Comparison of ENCODE assay signal across 17 cellular contexts in the genomic region with DNA sequence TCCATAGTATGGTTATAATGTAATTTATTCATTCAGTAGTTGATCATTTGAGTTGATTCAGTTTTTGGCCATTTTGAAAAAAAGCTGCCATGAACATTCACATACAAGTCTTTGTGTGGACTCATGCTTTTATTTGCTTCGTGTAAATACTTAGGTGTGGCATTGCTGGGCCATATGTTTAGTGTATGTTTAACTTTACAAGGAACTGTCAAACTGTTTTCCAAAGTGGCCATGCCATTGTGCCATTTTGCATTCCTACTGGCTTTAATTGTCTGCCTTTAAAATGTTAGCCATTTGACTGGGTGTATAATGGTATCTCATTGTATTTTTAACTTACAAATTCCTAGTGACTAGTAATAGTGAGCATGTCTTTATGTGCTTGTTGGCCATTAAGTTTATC. TPM values are rescaled to one million over a fixed set of nuclear protein-coding genes. Genes with fewer than 3 reads are reported as not detected.
DNase-seq lines count a peak whose midpoint lies in the region; ATAC-seq and TF ChIP-seq lines count a peak whose summit lies in the region.
"Had no signal": no experiment of that assay in that cellular context is flagged by ENCODE, and none has a peak within 500 bp of the region (broad histone marks: within the 10 kb centered on the region; RNA-seq: fewer than 3 reads in every experiment).

No MANE protein-coding gene starts in this region.

- H4K20me1 ChIP-seq in KMS-11 (ENCODE audit: insufficient read depth), result no peaks in the 10 kb centered on the region

- H3K4me1 Mint-ChIP-seq in activated T-cell treated with anti-CD3 and anti-CD28 coated beads, Interleukin-2, amount 50 U/mL, for 24 hours (ENCODE audit: low read depth), result peaks cover 87% of the 10 kb centered on the region
- peaks cover 21 to 84% (median 72%) of the 10 kb centered on the region in 7 donors for H3K4me1 Mint-ChIP-seq in naive thymus-derived CD4-positive, alpha-beta T cell

- no peak for DNase-seq in activated T-cell treated with anti-CD3 and anti-CD28 coated beads, Interleukin-2, amount 50 U/mL, for 24 hours
- no peak for DNase-seq in activated T-cell treated with anti-CD3 and anti-CD28 coated beads, Interleukin-2, amount 50 U/mL, for 48 hours
- no peak for DNase-seq in activated naive CD4-positive, alpha-beta T cell treated with anti-CD3 and anti-CD28 coated beads, Interleukin-2, amount 50 U/mL, for 72 hours (ENCODE audit: low spot score in 2 of 2)
- DNase-seq in naive thymus-derived CD4-positive, alpha-beta T cell, result no peak
- no peak for DNase-seq in NCI-H446 (lab: John Stamatoyannopoulos, UW)
- no peak for DNase-seq in cerebellar nuclear complex (lab: John Stamatoyannopoulos, UW)
- no peak for DNase-seq in mesendoderm
- DNase-seq: adrenal gland, DND-41, left ventricle myocardium superior, NCI-H146, NCI-H226, occipital lobe, SW 1271, WERI-Rb-1 had no signal

- H3K18ac ChIP-seq in mesendoderm (ENCODE audit: low read length), result no peak overlapping the region

- H4K5ac ChIP-seq in mesendoderm (ENCODE audit: low read length), result no peak overlapping the region

- peak overlapping the region; percentile 97 for H3K27ac Mint-ChIP-seq in activated T-cell treated with anti-CD3 and anti-CD28 coated beads, Interleukin-2, amount 50 U/mL, for 24 hours
- peak overlapping the region; percentile 84 to 89 for H3K27ac Mint-ChIP-seq in activated naive CD4-positive, alpha-beta T cell treated with anti-CD3 and anti-CD28 coated beads, Interleukin-2, amount 50 U/mL, for 72 hours
- H3K27ac Mint-ChIP-seq in naive thymus-derived CD4-positive, alpha-beta T cell, result peak overlapping the region in 7 of 9 donors; percentile 18 to 92 (median 63)

- peaks cover 11% of the 10 kb centered on the region for H3K27me3 Mint-ChIP-seq in activated T-cell treated with anti-CD3 and anti-CD28 coated beads, Interleukin-2, amount 50 U/mL, for 24 hours
- no peaks in the 10 kb centered on the region for H3K27me3 Mint-ChIP-seq in naive thymus-derived CD4-positive, alpha-beta T cell

- H3K4me2 ChIP-seq in KMS-11, result peak overlapping the region; percentile 55
- H3K4me2 ChIP-seq in mesendoderm (ENCODE audit: low read length), result no peak overlapping the region

- H3K9me3 Mint-ChIP-seq in activated T-cell treated with anti-CD3 and anti-CD28 coated beads, Interleukin-2, amount 50 U/mL, for 24 hours, result no peaks in the 10 kb centered on the region
- no peaks in the 10 kb centered on the region for H3K9me3 Mint-ChIP-seq in activated naive CD4-positive, alpha-beta T cell treated with anti-CD3 and anti-CD28 coated beads, Interleukin-2, amount 50 U/mL, for 72 hours
- peaks cover 0 to 1% (median 0%) of the 10 kb centered on the region in 11 donors for H3K9me3 Mint-ChIP-seq in naive thymus-derived CD4-positive, alpha-beta T cell

- H3K79me2 ChIP-seq in KMS-11 (ENCODE audit: insufficient read depth, low read depth), result peaks cover 48% of the 10 kb centered on the region; the same call in 1 of the 2 replicates
- no peaks in the 10 kb centered on the region for H3K79me2 ChIP-seq in mesendoderm (ENCODE audit: control insufficient read depth, insufficient read depth, low read length)

- no peak overlapping the region for H2BK5ac ChIP-seq in mesendoderm (ENCODE audit: low read length)

- H2BK15ac ChIP-seq in mesendoderm (replicated peaks; ENCODE audit: low read depth), result no peak overlapping the region

- H3K9me3 ChIP-seq in naive thymus-derived CD4-positive, alpha-beta T cell (ENCODE audit: control insufficient read depth in 2 of 3, low read length in 3 of 3), result no peaks in the 10 kb centered on the region
- H3K9me3 ChIP-seq: adrenal gland had no signal

- peaks cover 7% of the 10 kb centered on the region for H3K36me3 Mint-ChIP-seq in activated T-cell treated with anti-CD3 and anti-CD28 coated beads, Interleukin-2, amount 50 U/mL, for 24 hours (ENCODE audit: low read depth)
- peaks cover 0 to 14% of the 10 kb centered on the region in 2 donors for H3K36me3 Mint-ChIP-seq in activated naive CD4-positive, alpha-beta T cell treated with anti-CD3 and anti-CD28 coated beads, Interleukin-2, amount 50 U/mL, for 72 hours
- H3K36me3 Mint-ChIP-seq in naive thymus-derived CD4-positive, alpha-beta T cell, result peaks cover 0 to 18% (median 0%) of the 10 kb centered on the region in 5 donors

- H2AFZ ChIP-seq in KMS-11 (ENCODE audit: low read depth), result no peak overlapping the region

- H3K4me3 ChIP-seq in KMS-11 (IDR thresholded peaks at IDR 0.05; ENCODE audit: insufficient read depth, low read depth, low read length), result no peak overlapping the region
- H3K4me3 ChIP-seq in naive thymus-derived CD4-positive, alpha-beta T cell (ENCODE audit: low read length), result no peak overlapping the region
- H3K4me3 ChIP-seq in mesendoderm (ENCODE audit: low read length), result no peak overlapping the region
- H3K4me3 ChIP-seq: adrenal gland, cardiac muscle cell had no signal

- no peak overlapping the region for H2AK5ac ChIP-seq in mesendoderm (ENCODE audit: low read length)

- H4K8ac ChIP-seq in mesendoderm (ENCODE audit: low read depth, low read length), result no peak overlapping the region

- H2BK120ac ChIP-seq in mesendoderm (ENCODE audit: low read depth, low read length), result no peak overlapping the region

- WGBS in mesendoderm (ENCODE audit: extremely low coverage, insufficient coverage, low lambda C conversion rate), result no CpG with 5 or more reads among the region's 1 CpG

- H3K23ac ChIP-seq in mesendoderm (ENCODE audit: low read length), result no peak overlapping the region

- H3K9ac ChIP-seq in KMS-11 (no peak overlapping the region), mesendoderm (ENCODE audit: low read length) (no peak overlapping the region)

- H3K36me3 ChIP-seq in KMS-11 (ENCODE audit: insufficient read depth) (no peaks in the 10 kb centered on the region), mesendoderm (ENCODE audit: control insufficient read depth, insufficient read depth, low read length) (no peaks in the 10 kb centered on the region)
- no peaks in the 10 kb centered on the region for H3K36me3 ChIP-seq in naive thymus-derived CD4-positive, alpha-beta T cell (ENCODE audit: control insufficient read depth in 2 of 3, insufficient read depth in 3 of 3, low read length in 3 of 3)
- H3K36me3 ChIP-seq: adrenal gland, cardiac muscle cell, WERI-Rb-1 had no signal

- no peak for ATAC-seq in activated naive CD4-positive, alpha-beta T cell treated with anti-CD3 and anti-CD28 coated beads, Interleukin-2, amount 50 U/mL, for 72 hours
- no peak for ATAC-seq in naive thymus-derived CD4-positive, alpha-beta T cell
- ATAC-seq: left ventricle myocardium superior had no signal

- TF ChIP-seq CTCF in KMS-11 (conservative IDR thresholded peaks at IDR 0.05; ENCODE audit: low read depth, low read length), result no peak

- CTCF ChIA-PET in naive thymus-derived CD4-positive, alpha-beta T cell (lab: Charles Lee), result no interaction called here

- H3K27me3 ChIP-seq in KMS-11 (ENCODE audit: insufficient read depth, low read depth), result no peaks in the 10 kb centered on the region
- H3K27me3 ChIP-seq in naive thymus-derived CD4-positive, alpha-beta T cell (ENCODE audit: control insufficient read depth in 2 of 2, insufficient read depth in 2 of 2, low read length in 2 of 2), result no peaks in the 10 kb centered on the region
- H3K27me3 ChIP-seq in mesendoderm (ENCODE audit: insufficient read depth, low read length, poor library complexity), result no peaks in the 10 kb centered on the region
- H3K27me3 ChIP-seq: adrenal gland, cardiac muscle cell had no signal

- H3K4ac ChIP-seq in mesendoderm (ENCODE audit: low read depth, low read length), result no peak overlapping the region

- H3K56ac ChIP-seq in mesendoderm (ENCODE audit: low read length), result no peak overlapping the region

- intact Hi-C loops in naive thymus-derived CD4-positive, alpha-beta T cell (cut with micrococcal nuclease), result loop anchor here in 1 of 2 donors (1.0 kb wide), 1 partner anchor 8 kb away; no protein-coding TSS in a partner anchor

- H3K4me3 Mint-ChIP-seq in activated T-cell treated with anti-CD3 and anti-CD28 coated beads, Interleukin-2, amount 50 U/mL, for 24 hours, result peak overlapping the region; percentile 41
- H3K4me3 Mint-ChIP-seq in naive thymus-derived CD4-positive, alpha-beta T cell, result peak overlapping the region in 5 of 10 donors; percentile 34 to 84 (median 59)

- H3K4me1 ChIP-seq in KMS-11 (ENCODE audit: low read depth, poor library complexity, severe bottlenecking) (peaks cover 63% of the 10 kb centered on the region), mesendoderm (ENCODE audit: control insufficient read depth, low read depth, low read length) (no peaks in the 10 kb centered on the region)
- H3K4me1 ChIP-seq in naive thymus-derived CD4-positive, alpha-beta T cell (ENCODE audit: control insufficient read depth in 2 of 2, insufficient read depth in 2 of 2, low read length in 2 of 2), result peaks cover 46 to 56% of the 10 kb centered on the region in 2 donors

- H3K79me1 ChIP-seq in mesendoderm (ENCODE audit: low read length), result no peaks in the 10 kb centered on the region

- POLR2A ChIA-PET in naive thymus-derived CD4-positive, alpha-beta T cell (lab: Charles Lee), result no interaction called here

- H3K27ac ChIP-seq in KMS-11 (peak overlapping the region; percentile 87; the same call in 1 of the 2 replicates), mesendoderm (ENCODE audit: low read depth, low read length) (no peak overlapping the region)
- H3K27ac ChIP-seq in naive thymus-derived CD4-positive, alpha-beta T cell (ENCODE audit: low read depth, low read length), result no peak overlapping the region
- H3K27ac ChIP-seq: adrenal gland, cardiac muscle cell, WERI-Rb-1 had no signal

RNA-seq across cellular contexts. Expression of a gene that starts 8.8 kb away (rescaled TPM):
- 10 to 100 TPM; 21.0 to 28.1 TPM for total RNA-seq in activated naive CD4-positive, alpha-beta T cell treated with anti-CD3 and anti-CD28 coated beads, Interleukin-2, amount 50 U/mL, for 72 hours
- 10 to 100 TPM; 21.8 to 34.7 (median 28.8) TPM for total RNA-seq in naive thymus-derived CD4-positive, alpha-beta T cell
- 10 to 100 TPM; 11.9 to 14.7 TPM for polyA plus RNA-seq in naive thymus-derived CD4-positive, alpha-beta T cell
- polyA plus RNA-seq in mesendoderm (2013, experiment 1 of 2), result 4.2 TPM
- 4.3 TPM for polyA plus RNA-seq in mesendoderm (2013, experiment 2 of 2)
